Comparison of ENCODE assay signal across 33 cellular contexts in the genomic region with DNA sequence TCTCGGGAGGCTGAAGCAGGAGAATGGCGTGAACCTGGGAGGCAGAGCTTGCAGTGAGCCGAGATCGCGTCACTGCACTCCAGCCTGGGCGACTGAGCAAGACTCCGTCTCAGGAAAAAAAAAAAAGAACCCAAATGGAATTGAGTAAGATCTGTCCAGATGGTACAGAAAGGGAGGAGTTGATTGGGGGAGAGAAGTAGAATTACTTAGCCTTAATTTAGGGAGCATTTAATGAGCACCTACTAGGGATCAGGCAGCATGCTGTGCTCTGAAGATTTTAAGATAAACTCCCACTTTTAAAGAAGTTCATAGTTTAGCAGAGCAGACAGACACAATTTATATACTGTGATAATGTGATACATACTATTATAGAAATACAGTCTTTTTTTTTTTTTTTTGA. TPM values are rescaled to one million over a fixed set of nuclear protein-coding genes. Genes with fewer than 3 reads are reported as not detected.
"Had no signal": no experiment of that assay in that cellular context is flagged by ENCODE, and none has a peak within 500 bp of the region (broad histone marks: within the 10 kb centered on the region; RNA-seq: fewer than 3 reads in every experiment).

No MANE protein-coding gene starts in this region.

- H3K4me3 ChIP-seq: adrenal gland, cardiac muscle cell, coronary artery, esophagus muscularis mucosa, heart left ventricle, pancreas, prostate gland, skin epidermis, testis, transverse colon, uterus had no signal

- H3K27ac ChIP-seq: adrenal gland, cardiac muscle cell, coronary artery, esophagus muscularis mucosa, foreskin keratinocyte, heart left ventricle, pancreas, prostate gland, skin epidermis, uterus, VCaP had no signal

- DNase-seq: activated CD4-positive, alpha-beta memory T cell treated with anti-CD3 and anti-CD28 coated beads, Interleukin-2, amount 10 ng/mL, durations not matched to agents 7 days and 5 days; activated CD4-positive, alpha-beta T cell treated with anti-CD3 and anti-CD28 coated beads, Interleukin-2, amount 10 ng/mL, durations not matched to agents 24 days and 14 days; activated CD4-positive, CD25-positive, alpha-beta regulatory T cell treated with anti-CD3 and anti-CD28 coated beads, Interleukin-2, amount 50 U/mL, for 72 hours; activated CD8-positive, alpha-beta memory T cell treated with anti-CD3 and anti-CD28 coated beads, Interleukin-2, amount 50 U/mL, for 48 hours; activated T-cell treated with anti-CD3 and anti-CD28 coated beads, Interleukin-2, amount 50 U/mL, for 24 hours; adrenal gland; aorta; endodermal cell; foreskin keratinocyte; heart left ventricle; hypothalamus; immature natural killer cell; kidney; left colon; naive B cell; nephron progenitor cell; nucleus accumbens; pancreas; retina; stimulated activated CD4-positive, alpha-beta T cell treated with anti-CD3 and anti-CD28 coated beads, Interleukin-12 subunit alpha, Interleukin-12 subunit beta, amount 100 ng/mL, for 4 hours; stimulated activated CD4-positive, alpha-beta T cell treated with anti-CD3 and anti-CD28 coated beads, Interleukin-4, amount 100 ng/mL, for 1 hour; stimulated activated naive CD8-positive, alpha-beta T cell treated with anti-CD3 and anti-CD28 coated beads, Interleukin-15, Interleukin-2, amounts not matched to agents 100 U/mL and 50 U/mL, for 24 hours; T-helper 9 cell; testis; transverse colon; uterus had no signal

- H3K9me3 ChIP-seq: adrenal gland, esophagus muscularis mucosa, heart left ventricle, pancreas, prostate gland, testis, transverse colon, uterus had no signal

- H3K36me3 ChIP-seq: pancreas, prostate gland, uterus had no signal

- H3K4me1 ChIP-seq: prostate gland, uterus had no signal

- H3K27me3 ChIP-seq: adrenal gland, cardiac muscle cell, esophagus muscularis mucosa, foreskin keratinocyte, heart left ventricle, pancreas, testis, transverse colon, uterus had no signal

- ATAC-seq: foreskin keratinocyte; heart left ventricle; left colon; pancreas; sciatic nerve; stimulated activated naive CD8-positive, alpha-beta T cell treated with anti-CD3 and anti-CD28 coated beads, Interleukin-15, Interleukin-2, amounts not matched to agents 100 U/mL and 50 U/mL, for 24 hours had no signal

RNA-seq across cellular contexts. Expression of a gene that starts 12.6 kb away (rescaled TPM):
- total RNA-seq: activated CD4-positive, alpha-beta T cell treated with anti-CD3 and anti-CD28 coated beads, Interleukin-2, amount 10 ng/mL, durations not matched to agents 24 days and 14 days had no signal
